Comparison of ENCODE assay signal across 11 cellular contexts in genomic region chr22:40875111-40875510, GRCh38. TPM values are rescaled to one million over a fixed set of nuclear protein-coding genes. Genes with fewer than 3 reads are reported as not detected.
"Had no signal": no experiment of that assay in that cellular context is flagged by ENCODE, and none has a peak within 500 bp of the region (broad histone marks: within the 10 kb centered on the region; RNA-seq: fewer than 3 reads in every experiment).

No MANE protein-coding gene starts in this region.

- H3K27me3 Mint-ChIP-seq: IgD-negative memory B cell had no signal

- H3K27ac Mint-ChIP-seq: GM23338, H9 had no signal

- FAIRE-seq: H1, H54, HepG2 had no signal

- H3K27ac ChIP-seq: HL-60, KMS-11 had no signal

- H3K9me3 Mint-ChIP-seq: GM23338, H9, IgD-negative memory B cell had no signal

- H3K9ac ChIP-seq: KMS-11 had no signal

- ATAC-seq: GM23338, HepG2 had no signal

- H3K4me1 Mint-ChIP-seq: GM23338, H9 had no signal

- H3K4me3 Mint-ChIP-seq: GM23338, H9, IgD-negative memory B cell had no signal

- DNase-seq: H9, HCEC 1CT, KBM-7 had no signal

- H3K4me3 ChIP-seq: GM23338 had no signal

RNA-seq across cellular contexts. Expression of gene DNAJB7, which starts 13.2 kb away (rescaled TPM):
- total RNA-seq: GM23338, H1, H9, HepG2, HT1080 had no signal
- polyA plus RNA-seq: H1, HepG2 had no signal
